In genomic region chr1:111904478-111905218, GRCh38 we compare ENCODE assay signal across 11 cellular contexts.
DNase-seq lines count a peak whose midpoint lies in the region; TF ChIP-seq lines count a peak whose summit lies in the region.
"Had no signal": no experiment of that assay in that cellular context is flagged by ENCODE, and none has a peak within 500 bp of the region (broad histone marks: within the 10 kb centered on the region; RNA-seq: fewer than 3 reads in every experiment).

No MANE protein-coding gene starts in this region.

- H3K4me1 Mint-ChIP-seq in endothelial cell (ENCODE audit: unreplicated experiment) (no peaks in the 10 kb centered on the region), Calu3 (ENCODE audit: low read depth, unreplicated experiment) (no peaks in the 10 kb centered on the region)

- POLR2A ChIA-PET in GM10248 (lab: Yijun Ruan, JAX): no interaction called here

- CTCF ChIA-PET in Calu3 (lab: Charles Lee): no interaction called here
- CTCF ChIA-PET in GM10248 (lab: Yijun Ruan, JAX): interaction anchor here (1.0 to 1.2 kb wide), 2 partner anchors 11 to 14 kb away, joined by 3 read pairs; no protein-coding TSS in a partner anchor

- H3K27ac Mint-ChIP-seq in endothelial cell (ENCODE audit: unreplicated experiment) (no peak overlapping the region), Calu3 (ENCODE audit: unreplicated experiment) (no peak overlapping the region)
- H3K27ac Mint-ChIP-seq: T-helper 1 cell treated with Interleukin-12 subunit alpha and Interleukin-12 subunit beta and Interleukin-4 antibody, amounts not matched to agents 30 μg/mL and 1 μg/mL, for 36 hours had no signal

- H3K27me3 Mint-ChIP-seq in endothelial cell (ENCODE audit: unreplicated experiment) (no peaks in the 10 kb centered on the region), Calu3 (ENCODE audit: unreplicated experiment) (peaks cover 54% of the 10 kb centered on the region)

- TF ChIP-seq CTCF in endothelial cell (IDR thresholded peaks at IDR 0.05; ENCODE audit: unreplicated experiment): no peak
- no peak for TF ChIP-seq CTCF in Calu3 (IDR thresholded peaks at IDR 0.05; ENCODE audit: unreplicated experiment)
- TF ChIP-seq CTCF in GM10248 (IDR thresholded peaks at IDR 0.05; ENCODE audit: control extremely low read depth, extremely low read depth, low read depth, missing control alignments): no peak

- intact Hi-C loops in Calu3 (cut with micrococcal nuclease; ENCODE audit: unreplicated experiment): no loop called here

- DNase-seq in ELF-1 (ENCODE audit: low read depth, low spot score): peak; percentile 42
- DNase-seq in NCI-H1694 treated with DMSO at 0.1 percent for 48 hours (lab: John Stamatoyannopoulos, UW): peak; percentile 86
- peak in 28 of 61 donors; percentile 13 to 78 (median 40) for DNase-seq in caudate nucleus (lab: John Stamatoyannopoulos, UW)
- peak; percentile 62 for DNase-seq in occipital lobe (lab: John Stamatoyannopoulos, UW)
- no peak for DNase-seq in endothelial cell (ENCODE audit: low spot score)
- DNase-seq in iPS-NIHi7 (ENCODE audit: extremely low spot score): no peak
- no peak for DNase-seq in Calu3
- DNase-seq in GM10248 (ENCODE audit: extremely low spot score): no peak
- DNase-seq: effector CD8-positive, alpha-beta T cell; naive B cell had no signal

- peak overlapping the region; percentile 84 for H3K27ac ChIP-seq in caudate nucleus (ENCODE audit: low read depth, low read length)

- no TSS peak for BruUV-seq in Calu3 (replicated peaks; lab: Mats Ljungman, UMichigan)

- H3K4me3 Mint-ChIP-seq in endothelial cell (ENCODE audit: unreplicated experiment) (no peak overlapping the region), Calu3 (ENCODE audit: low read depth, unreplicated experiment) (no peak overlapping the region)
- H3K4me3 Mint-ChIP-seq: T-helper 1 cell treated with Interleukin-12 subunit alpha and Interleukin-12 subunit beta and Interleukin-4 antibody, amounts not matched to agents 30 μg/mL and 1 μg/mL, for 36 hours had no signal

- H3K9me3 Mint-ChIP-seq in endothelial cell (ENCODE audit: unreplicated experiment) (no peaks in the 10 kb centered on the region), Calu3 (ENCODE audit: low read depth, unreplicated experiment) (no peaks in the 10 kb centered on the region)
- H3K9me3 Mint-ChIP-seq: naive B cell; T-helper 1 cell treated with Interleukin-12 subunit alpha and Interleukin-12 subunit beta and Interleukin-4 antibody, amounts not matched to agents 30 μg/mL and 1 μg/mL, for 36 hours had no signal

- no peaks in the 10 kb centered on the region for H3K36me3 Mint-ChIP-seq in endothelial cell (ENCODE audit: low read depth, unreplicated experiment)
- H3K36me3 Mint-ChIP-seq in Calu3 (ENCODE audit: insufficient read depth, unreplicated experiment): no peaks in the 10 kb centered on the region
- H3K36me3 Mint-ChIP-seq: naive B cell had no signal

Comparison
In these comparisons a context has a peak if more than half of its experiments do, and no peak if none do; other contexts are left out.
1. DNase-seq: peak in ELF-1 (single experiment), NCI-H1694 treated with DMSO at 0.1 percent for 48 hours (single experiment) and occipital lobe (single experiment); none in endothelial cell (single experiment), iPS-NIHi7 (single experiment), Calu3 (single experiment) and GM10248 (single experiment).